Comparison of ENCODE assay signal across 10 cellular contexts in genomic region chr13:98216135-98216565, GRCh38. TPM values are rescaled to one million over a fixed set of nuclear protein-coding genes. Genes with fewer than 3 reads are reported as not detected.
A peak's percentile ranks its signal among the peaks of the same experiment; 100 is the strongest.
DNase-seq lines count a peak whose midpoint lies in the region; ATAC-seq and TF ChIP-seq lines count a peak whose summit lies in the region.
"Had no signal": no experiment of that assay in that cellular context is flagged by ENCODE, and none has a peak within 500 bp of the region (broad histone marks: within the 10 kb centered on the region; RNA-seq: fewer than 3 reads in every experiment).

No MANE protein-coding gene starts in this region.

- TF ChIP-seq CTCF in choroid plexus epithelial cell (conservative IDR thresholded peaks at IDR 0.05; ENCODE audit: low read depth, low read length) (no peak), nephron progenitor cell (IDR thresholded peaks at IDR 0.05) (no peak)

- H3K9me3 Mint-ChIP-seq in nephron progenitor cell (peaks cover 11% of the 10 kb centered on the region), T-cell (peaks cover 0 to 4% (median 3%) of the 10 kb centered on the region in 3 donors)

- H3K4me3 ChIP-seq in choroid plexus epithelial cell (ENCODE audit: low read depth, low read length): no peak overlapping the region
- H3K4me3 ChIP-seq: thoracic aorta had no signal

- in situ Hi-C loops in Caki2 (cut with HindIII; ENCODE audit: low pct_unique_long_range_greater_than_20kb, low sequenced_read_pairs): no loop called here

- CTCF ChIA-PET in T-cell (lab: Charles Lee): no interaction called here

- ATAC-seq in GM21576 (IDR thresholded peaks at IDR 0.05; ENCODE audit: unreplicated experiment) (no peak), T-cell (replicated peaks in 1 of 4) (no peak)

- POLR2A ChIA-PET in T-cell (lab: Charles Lee): no interaction called here

- H3K27ac Mint-ChIP-seq in nephron progenitor cell (peak overlapping the region; percentile 36), T-cell (no peak overlapping the region)

- no peak overlapping the region for H3K4me3 Mint-ChIP-seq in nephron progenitor cell
- no peak overlapping the region for H3K4me3 Mint-ChIP-seq in T-cell

- peaks cover 91% of the 10 kb centered on the region for H3K4me1 Mint-ChIP-seq in nephron progenitor cell
- H3K4me1 Mint-ChIP-seq in T-cell: no peaks in the 10 kb centered on the region

- H3K27me3 Mint-ChIP-seq in nephron progenitor cell (ENCODE audit: low read depth, poor library complexity) (peaks cover under 1% of the 10 kb centered on the region), T-cell (peaks cover 8 to 22% of the 10 kb centered on the region in 2 donors)
- H3K27me3 Mint-ChIP-seq: progenitor cell of endocrine pancreas had no signal

- DNase-seq in Caki2 (ENCODE audit: low read depth) (peak; percentile 61), NCI-H1092 (lab: John Stamatoyannopoulos, UW) (peak; percentile 52), choroid plexus epithelial cell (ENCODE audit: low read depth) (peak; percentile 95), nephron progenitor cell (no peak), T-cell (no peak), HuH-7 (ENCODE audit: low spot score) (no peak)
- no peak for DNase-seq in activated naive CD4-positive, alpha-beta T cell treated with Interleukin-2 at 50 U/mL for 16 hours

- peaks cover 42% of the 10 kb centered on the region for H3K36me3 Mint-ChIP-seq in nephron progenitor cell (ENCODE audit: low read depth)
- H3K36me3 Mint-ChIP-seq in T-cell: no peaks in the 10 kb centered on the region

RNA-seq across cellular contexts. Expression of gene RNF113B, which starts 39.1 kb away (rescaled TPM):
- not detected in 2 replicates for total RNA-seq in Caki2 (2014; rRNA removed; shearing (Covaris generic); ENCODE audit: low replicate concordance)
- total RNA-seq in T-cell: not detected
- total RNA-seq: progenitor cell of endocrine pancreas, thoracic aorta had no signal

Comparison
In these comparisons a context has a peak if more than half of its experiments do, and no peak if none do; other contexts are left out.
1. DNase-seq: peak in Caki2 (single experiment), NCI-H1092 (single experiment) and choroid plexus epithelial cell (single experiment); none in nephron progenitor cell (single experiment), activated naive CD4-positive, alpha-beta T cell treated with Interleukin-2 at 50 U/mL for 16 hours (single experiment), T-cell (0 of 34) and HuH-7 (single experiment).